Comparison of ENCODE assay signal across 19 cellular contexts in genomic region chr22:24514241-24515024, GRCh38. TPM values are rescaled to one million over a fixed set of nuclear protein-coding genes. Genes with fewer than 3 reads are reported as not detected.
A peak's percentile ranks its signal among the peaks of the same experiment; 100 is the strongest.
DNase-seq lines count a peak whose midpoint lies in the region; ATAC-seq, FAIRE-seq and TF ChIP-seq lines count a peak whose summit lies in the region.
"Had no signal": no experiment of that assay in that cellular context is flagged by ENCODE, and none has a peak within 500 bp of the region (broad histone marks: within the 10 kb centered on the region; RNA-seq: fewer than 3 reads in every experiment).

No MANE protein-coding gene starts in this region.

- peaks cover 2 to 4% of the 10 kb centered on the region in 2 donors for H3K4me1 ChIP-seq in small intestine (ENCODE audit: control insufficient read depth in 2 of 2, insufficient read depth in 1 of 2, low read depth in 1 of 2, low read length in 1 of 2)
- H3K4me1 ChIP-seq: HAP-1 had no signal

- CTCF ChIA-PET in GM10248 (lab: Yijun Ruan, JAX), result interaction anchor here (0.7 to 4.2 kb wide), 4 partner anchors 11 to 90 kb away, joined by 3 to 23 read pairs (median 3); no protein-coding TSS in a partner anchor
- CTCF ChIA-PET in HEK293T (lab: Yijun Ruan, JAX), result no interaction called here

- no peaks in the 10 kb centered on the region for H3K9me3 ChIP-seq in small intestine (ENCODE audit: control insufficient read depth, low read depth)
- H3K9me3 ChIP-seq: esophagus muscularis mucosa, HAP-1, vagina had no signal

- no peak overlapping the region for H3K4me3 Mint-ChIP-seq in activated T-helper 17 cell treated with anti-CD3 and anti-CD28 coated beads, Interleukin-2, amount 50 U/mL, for 72 hours
- H3K4me3 Mint-ChIP-seq: activated naive CD4-positive, alpha-beta T cell treated with anti-CD3 and anti-CD28 coated beads for 36 hours; brain; CD8-positive, alpha-beta T cell; mesothelial cell of epicardium had no signal

- TF ChIP-seq CTCF in GM10248 (IDR thresholded peaks at IDR 0.05; ENCODE audit: control extremely low read depth, extremely low read depth, low read depth, missing control alignments), result no peak

- no peak overlapping the region for H3K4me3 ChIP-seq in small intestine (ENCODE audit: low read depth in 1 of 2, low read length in 2 of 2)
- H3K4me3 ChIP-seq: esophagus muscularis mucosa, HAP-1, vagina had no signal

- no peaks in the 10 kb centered on the region for H3K9me3 Mint-ChIP-seq in activated T-helper 17 cell treated with anti-CD3 and anti-CD28 coated beads, Interleukin-2, amount 50 U/mL, for 72 hours
- H3K9me3 Mint-ChIP-seq: activated naive CD4-positive, alpha-beta T cell treated with anti-CD3 and anti-CD28 coated beads for 36 hours; brain; CD8-positive, alpha-beta T cell; mesothelial cell of epicardium had no signal

- 25 to 55% (median 33%) methylated on average over 14 of the region's 14 CpGs for WGBS in small intestine, 3 donors

- H3K27ac ChIP-seq in small intestine (ENCODE audit: low read depth in 1 of 2, low read length in 1 of 2), result no peak overlapping the region
- H3K27ac ChIP-seq: esophagus muscularis mucosa, vagina had no signal

- DNase-seq in GM10248 (ENCODE audit: extremely low spot score) (peak; percentile 50), HuH-7 (ENCODE audit: low spot score) (peak; percentile 75), small intestine (peak; percentile 71), HEK293T (ENCODE audit: extremely low spot score) (no peak), RCC 7860 (ENCODE audit: low spot score) (no peak)
- DNase-seq: activated naive CD4-positive, alpha-beta T cell treated with anti-CD3 and anti-CD28 coated beads for 36 hours; CD8-positive, alpha-beta T cell; dermis blood vessel endothelial cell; glutamatergic neuron; NCI-H1048; stimulated activated naive CD4-positive, alpha-beta T cell had no signal

- H3K27ac Mint-ChIP-seq in activated T-helper 17 cell treated with anti-CD3 and anti-CD28 coated beads, Interleukin-2, amount 50 U/mL, for 72 hours, result no peak overlapping the region
- H3K27ac Mint-ChIP-seq: activated naive CD4-positive, alpha-beta T cell treated with anti-CD3 and anti-CD28 coated beads for 36 hours; CD8-positive, alpha-beta T cell; mesothelial cell of epicardium had no signal

- FAIRE-seq in small intestine (lab: Jason Lieb, UNC) (no peak), RCC 7860 (lab: Jason Lieb, UNC) (no peak)

- POLR2A ChIA-PET in GM10248 (lab: Yijun Ruan, JAX) (no interaction called here), HEK293T (lab: Yijun Ruan, JAX) (no interaction called here)

- peaks cover 4% of the 10 kb centered on the region for H3K27me3 Mint-ChIP-seq in activated T-helper 17 cell treated with anti-CD3 and anti-CD28 coated beads, Interleukin-2, amount 50 U/mL, for 72 hours

- peak; percentile 64 for ATAC-seq in activated T-helper 17 cell treated with anti-CD3 and anti-CD28 coated beads, Interleukin-2, amount 50 U/mL, for 72 hours (replicated peaks)
- no peak for ATAC-seq in GM18502 (IDR thresholded peaks at IDR 0.05; ENCODE audit: poor library complexity, unreplicated experiment)
- ATAC-seq: CD8-positive, alpha-beta T cell had no signal

- no peaks in the 10 kb centered on the region for H3K27me3 ChIP-seq in small intestine (ENCODE audit: control insufficient read depth in 2 of 2, insufficient read depth in 2 of 2, low read length in 2 of 2)
- H3K27me3 ChIP-seq: vagina had no signal

- H3K36me3 ChIP-seq in small intestine (ENCODE audit: control insufficient read depth in 2 of 2, insufficient read depth in 2 of 2, low read length in 2 of 2), result no peaks in the 10 kb centered on the region
- H3K36me3 ChIP-seq: esophagus muscularis mucosa, HAP-1, vagina had no signal

- H3K36me3 Mint-ChIP-seq in activated T-helper 17 cell treated with anti-CD3 and anti-CD28 coated beads, Interleukin-2, amount 50 U/mL, for 72 hours (ENCODE audit: low read depth), result no peaks in the 10 kb centered on the region
- H3K36me3 Mint-ChIP-seq: brain, mesothelial cell of epicardium had no signal

- no peaks in the 10 kb centered on the region for H3K4me1 Mint-ChIP-seq in activated T-helper 17 cell treated with anti-CD3 and anti-CD28 coated beads, Interleukin-2, amount 50 U/mL, for 72 hours

TF ChIP-seq in HEK293T, 16 proteins besides CTCF, POLR2A, EP300 and RAD21:
- TF ChIP-seq SUZ12 (IDR thresholded peaks at IDR 0.05), result no peak
- no peak for TF ChIP-seq ZNF384 (IDR thresholded peaks at IDR 0.05)
- no peak for TF ChIP-seq L3MBTL2 (conservative IDR thresholded peaks at IDR 0.05)
- TF ChIP-seq BHLHE40 (IDR thresholded peaks at IDR 0.05; ENCODE audit: borderline replicate concordance), result no peak
- TF ChIP-seq, protein P1, sequence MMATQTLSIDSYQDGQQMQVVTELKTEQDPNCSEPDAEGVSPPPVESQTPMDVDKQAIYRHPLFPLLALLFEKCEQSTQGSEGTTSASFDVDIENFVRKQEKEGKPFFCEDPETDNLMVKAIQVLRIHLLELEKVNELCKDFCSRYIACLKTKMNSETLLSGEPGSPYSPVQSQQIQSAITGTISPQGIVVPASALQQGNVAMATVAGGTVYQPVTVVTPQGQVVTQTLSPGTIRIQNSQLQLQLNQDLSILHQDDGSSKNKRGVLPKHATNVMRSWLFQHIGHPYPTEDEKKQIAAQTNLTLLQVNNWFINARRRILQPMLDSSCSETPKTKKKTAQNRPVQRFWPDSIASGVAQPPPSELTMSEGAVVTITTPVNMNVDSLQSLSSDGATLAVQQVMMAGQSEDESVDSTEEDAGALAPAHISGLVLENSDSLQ (IDR thresholded peaks at IDR 0.05), result no peak
- TF ChIP-seq HDGF (IDR thresholded peaks at IDR 0.05; ENCODE audit: borderline replicate concordance), result no peak
- TF ChIP-seq FOXK2 (IDR thresholded peaks at IDR 0.05), result no peak
- TF ChIP-seq SP1 (IDR thresholded peaks at IDR 0.05), result no peak
- TF ChIP-seq LEF1 (IDR thresholded peaks at IDR 0.05; ENCODE audit: borderline replicate concordance), result no peak
- TF ChIP-seq NFRKB (IDR thresholded peaks at IDR 0.05), result no peak

RNA-seq across cellular contexts. Expression of gene UPB1, which starts 19.3 kb away (rescaled TPM):
- total RNA-seq in activated T-helper 17 cell treated with anti-CD3 and anti-CD28 coated beads, Interleukin-2, amount 50 U/mL, for 72 hours, result 1 to 10 TPM in 1 of 2 donors, not detected in 1; 1.5 TPM
- 1 to 10 TPM in 2 of 3 donors, under 1 TPM in 1; 0.12 to 4.3 (median 1.8) TPM for polyA plus RNA-seq in small intestine
- total RNA-seq: osteocyte, vagina had no signal

RNA-seq across cellular contexts. Expression of gene GUCD1, which starts 40.5 kb away (rescaled TPM):
- total RNA-seq in activated T-helper 17 cell treated with anti-CD3 and anti-CD28 coated beads, Interleukin-2, amount 50 U/mL, for 72 hours, result 100 to 1,000 TPM in 1 of 2 donors, 10 to 100 TPM in 1; 90.4 to 158 TPM
- 100 to 1,000 TPM; 147 to 494 (median 469) TPM for polyA plus RNA-seq in small intestine

RNA-seq across cellular contexts. Expression of gene SNRPD3, which starts 41.4 kb away (rescaled TPM):
- 100 to 1,000 TPM in 1 of 2 donors, 10 to 100 TPM in 1; 81.1 to 128 TPM for total RNA-seq in activated T-helper 17 cell treated with anti-CD3 and anti-CD28 coated beads, Interleukin-2, amount 50 U/mL, for 72 hours
- polyA plus RNA-seq in small intestine, result 100 to 1,000 TPM; 150 to 162 (median 156) TPM

Comparison
In these comparisons a context has a peak if more than half of its experiments do, and no peak if none do; other contexts are left out.
1. DNase-seq: peak in GM10248 (single experiment), HuH-7 (single experiment) and small intestine (single experiment); none in HEK293T (single experiment) and RCC 7860 (single experiment).